ENCODE assay signal across 11 cellular contexts in the genomic region with DNA sequence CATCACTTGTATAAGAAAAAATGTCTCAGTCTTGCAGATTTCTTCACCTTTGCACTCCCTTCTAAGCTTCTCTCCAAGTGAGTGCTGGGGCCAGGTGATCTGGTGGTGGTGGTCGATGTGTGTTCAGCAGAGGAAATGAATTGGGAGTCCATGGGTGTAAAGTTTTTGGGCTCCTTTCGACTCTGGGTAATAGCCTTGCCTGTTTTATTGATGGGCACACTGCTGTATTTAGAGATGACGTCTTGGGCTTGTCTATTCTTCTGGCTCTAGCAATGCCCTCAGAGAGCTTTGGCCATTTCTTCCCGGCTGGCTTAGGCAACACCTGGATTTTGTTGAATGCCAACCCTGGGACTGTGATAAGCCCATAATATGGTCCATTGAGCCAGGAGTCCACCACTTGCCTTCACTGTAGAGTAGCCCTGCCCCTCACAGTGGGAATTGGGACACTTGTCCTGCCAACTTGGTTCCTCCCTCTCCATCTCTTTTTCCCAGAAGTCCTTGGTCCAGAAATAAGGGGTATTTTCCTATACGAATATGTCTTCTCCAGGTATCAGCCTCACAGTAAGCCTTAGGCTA. TPM values are rescaled to one million over a fixed set of nuclear protein-coding genes. Genes with fewer than 3 reads are reported as not detected.
"Had no signal": no experiment of that assay in that cellular context is flagged by ENCODE, and none has a peak within 500 bp of the region (broad histone marks: within the 10 kb centered on the region; RNA-seq: fewer than 3 reads in every experiment).

No MANE protein-coding gene starts in this region.

- H3K9me3 ChIP-seq: HAP-1 had no signal

- H3K27ac Mint-ChIP-seq: H9, HFFc6 had no signal

- DNase-seq: GM23248, GOT3, H7, H9, HCEC 1CT, HFFc6 had no signal

- H3K4me3 ChIP-seq: GM23248, HAP-1 had no signal

- H3K9ac ChIP-seq: GM23248 had no signal

- H3K27ac ChIP-seq: GM23248 had no signal

- H2AFZ ChIP-seq: GM23248 had no signal

- FAIRE-seq: H1, H54 had no signal

- ATAC-seq: HCT116 had no signal

- H3K36me3 ChIP-seq: HAP-1 had no signal

- H3K9me3 Mint-ChIP-seq: H9 had no signal

- H3K4me3 Mint-ChIP-seq: H9, HFFc6 had no signal

RNA-seq across cellular contexts. Expression of gene PNLIP, which starts 11.7 kb away (rescaled TPM):
- total RNA-seq: GM23248, H1, H4, H7, H9, HFFc6 had no signal
- polyA plus RNA-seq: GM23248, H1 had no signal

RNA-seq across cellular contexts. Expression of gene PNLIPRP1, which starts 33.4 kb away (rescaled TPM):
- total RNA-seq: GM23248, H1, H4, H7, H9, HFFc6 had no signal
- polyA plus RNA-seq: GM23248, H1 had no signal
